Comparison of ENCODE assay signal across 8 cellular contexts in genomic region chr6:84033523-84034451, GRCh38. TPM values are rescaled to one million over a fixed set of nuclear protein-coding genes. Genes with fewer than 3 reads are reported as not detected.
A peak's percentile ranks its signal among the peaks of the same experiment; 100 is the strongest.
DNase-seq lines count a peak whose midpoint lies in the region; ATAC-seq and TF ChIP-seq lines count a peak whose summit lies in the region.

TSS of gene MRAP2 (plus strand) at chr6:84033772. CDS start at chr6:84055319, 21,547 bp downstream.

- DNase-seq in NCI-H2081 (lab: John Stamatoyannopoulos, UW) (peak; percentile 19 to 49), NCI-H2081 treated with DMSO at 0.1 percent for 48 hours (lab: John Stamatoyannopoulos, UW) (no peak), Right ventricle myocardium superior (peak; percentile 43), posterior cingulate gyrus (peak in 9 of 10 donors; percentile 22 to 93 (median 37))
- DNase-seq in activated CD4-positive, alpha-beta T cell treated with anti-CD3 and anti-CD28 coated beads for 1 hour = no peak

- intact Hi-C loops in Right ventricle myocardium superior (cut with DNase I) (no loop called here), posterior cingulate gyrus (cut with DNase I) (no loop called here)

- TF ChIP-seq CTCF in VCaP (conservative IDR thresholded peaks at IDR 0.05) = no peak

- peak within 1 kb of the TSS; percentile 35; the same call in 1 of the 2 replicates for H3K27ac ChIP-seq in VCaP

- ATAC-seq in HG03442 (IDR thresholded peaks at IDR 0.05; ENCODE audit: unreplicated experiment) (peak; percentile 49), Right ventricle myocardium superior (ENCODE audit: poor library complexity) (peak; percentile 68), GM21825 (IDR thresholded peaks at IDR 0.05; ENCODE audit: unreplicated experiment) (no peak)

RNA-seq across cellular contexts. Expression of gene MRAP2, which starts in this region (rescaled TPM):
- total RNA-seq in Right ventricle myocardium superior = 0.13 TPM

Comparison
In these comparisons a context has a peak if more than half of its experiments do, and no peak if none do; other contexts are left out.
1. DNase-seq: peak in NCI-H2081 (2 of 2) and posterior cingulate gyrus (9 of 10); none in NCI-H2081 treated with DMSO at 0.1 percent for 48 hours (single experiment) and activated CD4-positive, alpha-beta T cell treated with anti-CD3 and anti-CD28 coated beads for 1 hour (single experiment).
2. Peak in DNase-seq and ATAC-seq in Right ventricle myocardium superior; RNA of the gene not detected or under 1 TPM.